ENCODE assay signal across 25 cellular contexts in the genomic region with DNA sequence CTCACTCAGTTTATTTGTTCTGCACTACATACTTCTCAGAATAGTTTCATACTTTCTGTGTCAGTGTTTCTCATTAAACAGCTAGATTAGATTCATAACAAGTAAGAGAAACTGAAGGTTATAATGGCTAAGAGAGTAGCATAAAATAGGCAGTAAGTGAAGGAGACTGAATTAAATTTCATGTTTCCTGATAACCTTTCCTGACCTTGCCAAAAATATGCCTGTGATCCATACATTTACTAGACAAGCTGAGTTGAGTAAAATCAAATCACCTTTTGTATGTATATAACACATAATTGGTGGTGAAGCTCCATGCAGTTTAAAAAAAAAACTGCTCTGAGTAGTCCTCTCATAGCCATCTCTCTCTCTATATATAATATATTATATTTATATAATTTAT.
"Had no signal": no experiment of that assay in that cellular context is flagged by ENCODE, and none has a peak within 500 bp of the region (broad histone marks: within the 10 kb centered on the region; RNA-seq: fewer than 3 reads in every experiment).

No MANE protein-coding gene starts in this region.

- H3K9ac ChIP-seq: KMS-11 had no signal

- H2AFZ ChIP-seq: PC-9 had no signal

- H3K4me2 ChIP-seq: KMS-11, PC-9 had no signal

- H3K4me3 ChIP-seq: ascending aorta, body of pancreas, coronary artery, PC-9 had no signal

- H3K4me1 ChIP-seq: ascending aorta, body of pancreas had no signal

- H3K27me3 ChIP-seq: ascending aorta, body of pancreas had no signal

- H3K27ac ChIP-seq: ascending aorta, body of pancreas, coronary artery, KMS-11, PC-9, WERI-Rb-1 had no signal

- ATAC-seq: activated CD4-positive, CD25-positive, alpha-beta regulatory T cell treated with anti-CD3 and anti-CD28 coated beads, Interleukin-2, amount 50 U/mL, for 24 hours; activated CD8-positive, alpha-beta T cell treated with anti-CD3 and anti-CD28 coated beads for 36 hours; body of pancreas; T-cell had no signal

- H3K9me3 ChIP-seq: ascending aorta, body of pancreas had no signal

- H3K36me3 ChIP-seq: ascending aorta, WERI-Rb-1 had no signal

- FAIRE-seq: bronchial epithelial cell had no signal

- DNase-seq: activated CD4-positive, alpha-beta T cell treated with anti-CD3 and anti-CD28 coated beads for 4 hours; activated CD8-positive, alpha-beta memory T cell treated with anti-CD3 and anti-CD28 coated beads, Interleukin-2, amount 50 U/mL, for 48 hours; activated CD8-positive, alpha-beta T cell treated with anti-CD3 and anti-CD28 coated beads for 36 hours; activated effector memory CD4-positive, alpha-beta T cell treated with Interleukin-2 at 50 U/mL for 16 hours; activated naive CD4-positive, alpha-beta T cell; activated T-cell treated with anti-CD3 and anti-CD28 coated beads, Interleukin-2, amount 50 U/mL, for 1 hour; body of pancreas; central memory CD4-positive, alpha-beta T cell; IMR-90; NCI-H1105 treated with DMSO at 0.1 percent for 48 hours; NCI-H2029; NCI-H2107; NCI-H510A treated with DMSO at 0.1 percent for 48 hours; NCI-H69; PC-9; SHP77 treated with DMSO at 0.1 percent for 48 hours; T-cell; T-helper 2 cell; T1000; WERI-Rb-1 had no signal
